In the genomic region with DNA sequence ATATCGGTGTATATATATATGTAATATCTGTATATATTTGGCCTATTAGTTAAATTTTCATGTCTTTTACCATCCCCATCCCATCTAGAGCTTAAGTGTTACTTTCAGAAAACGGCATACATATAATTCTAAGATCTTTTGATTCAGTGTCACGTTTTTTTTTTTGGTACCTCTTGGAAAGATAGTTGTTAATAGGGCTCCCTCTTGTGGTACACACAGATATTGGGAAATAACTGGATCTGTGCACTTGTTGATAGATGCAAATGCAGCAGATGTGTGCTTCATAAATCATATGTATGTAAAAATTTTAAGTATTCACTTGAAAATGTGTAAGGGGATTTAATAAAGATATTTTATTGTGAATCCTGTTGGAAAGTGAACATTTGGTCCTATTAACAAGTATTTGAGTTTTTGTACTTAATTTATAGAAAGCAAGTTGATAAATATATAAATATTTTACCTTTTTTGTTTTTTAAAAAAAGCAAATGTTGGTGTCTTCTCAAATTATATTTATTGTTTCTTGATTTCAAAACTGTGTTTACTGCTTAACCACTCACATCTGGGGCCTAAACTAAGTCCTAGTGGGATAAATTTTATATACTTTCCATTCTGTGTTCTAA, we compare ENCODE assay signal across 8 cellular contexts.
A peak's percentile ranks its signal among the peaks of the same experiment; 100 is the strongest.
DNase-seq lines count a peak whose midpoint lies in the region; ATAC-seq, FAIRE-seq and TF ChIP-seq lines count a peak whose summit lies in the region.

No MANE protein-coding gene starts in this region.

- DNase-seq in DMS 273 treated with DMSO at 0.1 percent for 48 hours (lab: John Stamatoyannopoulos, UW) (peak; percentile 9), NAMALWA (ENCODE audit: low spot score) (peak; percentile 89), RWPE2 (ENCODE audit: low spot score) (no peak), H1 (ENCODE audit: low read depth in 1 of 2, low spot score in 2 of 2) (no peak), mesenchymal stem cell (peak; percentile 84), middle frontal gyrus (ENCODE audit: extremely low spot score, low spot score) (no peak)
- no peak for DNase-seq in activated CD4-positive, alpha-beta memory T cell treated with anti-CD3 and anti-CD28 coated beads, Interleukin-2, amount 10 ng/mL, durations not matched to agents 7 days and 5 days

- H3K27me3 ChIP-seq in RWPE2 (ENCODE audit: insufficient read depth, poor library complexity, severe bottlenecking) (no peaks in the 10 kb centered on the region), H1 (replicated peaks in 1 of 4; ENCODE audit: control insufficient read depth in 3 of 4, extremely low read depth in 1 of 4, insufficient read depth in 3 of 4, low read length in 3 of 4) (no peaks in the 10 kb centered on the region), mesenchymal stem cell (ENCODE audit: control insufficient read depth in 1 of 2, insufficient read depth in 1 of 2, low read length in 2 of 2) (no peaks in the 10 kb centered on the region)

- H3K23ac ChIP-seq in H1 (ENCODE audit: insufficient read length) (no peak overlapping the region), mesenchymal stem cell (ENCODE audit: low read length in 2 of 2) (no peak overlapping the region)

- H3K56ac ChIP-seq in H1 (replicated peaks; ENCODE audit: insufficient read length, low read depth, low read length): no peak overlapping the region

- H3K4me1 ChIP-seq in RWPE2 (ENCODE audit: insufficient read depth, poor library complexity, severe bottlenecking) (no peaks in the 10 kb centered on the region), H1 (replicated peaks in 1 of 4; ENCODE audit: control insufficient read depth in 3 of 4, insufficient read depth in 4 of 4, low read length in 3 of 4) (no peaks in the 10 kb centered on the region), mesenchymal stem cell (ENCODE audit: control insufficient read depth, insufficient read depth, low read depth, low read length) (no peaks in the 10 kb centered on the region)

- H4K5ac ChIP-seq in H1 (ENCODE audit: insufficient read length, low read depth, low read length): no peak overlapping the region

- H2BK120ac ChIP-seq in H1 (replicated peaks; ENCODE audit: low read depth, low read length) (no peak overlapping the region), mesenchymal stem cell (ENCODE audit: low read depth, low read length) (no peak overlapping the region)

- H4K20me1 ChIP-seq in H1 (replicated peaks in 1 of 2; ENCODE audit: control insufficient read depth in 1 of 2, insufficient read depth in 2 of 2, low read length in 2 of 2): no peaks in the 10 kb centered on the region

- no peak overlapping the region for H3K4me2 ChIP-seq in H1 (ENCODE audit: insufficient read depth in 1 of 2, low read depth in 2 of 2, low read length in 2 of 2)
- H3K4me2 ChIP-seq in mesenchymal stem cell (ENCODE audit: low read length, poor library complexity, severe bottlenecking): no peak overlapping the region

- WGBS in H1 (ENCODE audit: extremely low coverage in 1 of 2, insufficient coverage in 1 of 2, insufficient read length in 1 of 2, insufficient replicate concordance in 2 of 2, low coverage in 1 of 2, low lambda C conversion rate in 2 of 2, missing lambda C conversion rate in 1 of 2), 2 experiments: 69% methylated on average over 3 of the region's 3 CpGs; no CpG with 5 or more reads in 1 of the 2 experiments
- 0% methylated on average over 1 of the region's 3 CpGs for WGBS in mesenchymal stem cell

- H3K79me2 ChIP-seq in H1 (ENCODE audit: control insufficient read depth in 1 of 2, insufficient read depth in 2 of 2, low read length in 2 of 2): no peaks in the 10 kb centered on the region

- H3K9ac ChIP-seq in H1 (replicated peaks in 1 of 4; ENCODE audit: extremely low read depth in 1 of 4, low read depth in 3 of 4, low read length in 3 of 4) (no peak overlapping the region), mesenchymal stem cell (ENCODE audit: low read length) (peak overlapping the region; percentile 43)

- H2AFZ ChIP-seq in H1 (ENCODE audit: low read length) (no peak overlapping the region), mesenchymal stem cell (ENCODE audit: low read depth, low read length) (no peak overlapping the region)

- H3K18ac ChIP-seq in H1 (ENCODE audit: extremely low read depth, low read length) (no peak overlapping the region), mesenchymal stem cell (ENCODE audit: low read depth in 1 of 2, low read length in 2 of 2) (no peak overlapping the region)

- H2BK15ac ChIP-seq in H1 (ENCODE audit: low read length) (no peak overlapping the region), mesenchymal stem cell (ENCODE audit: low read depth, poor library complexity, severe bottlenecking) (no peak overlapping the region)

- FAIRE-seq in H1 (lab: Jason Lieb, UNC): no peak

- H3K4me3 ChIP-seq in RWPE2 (ENCODE audit: severe bottlenecking): no peak overlapping the region
- no peak overlapping the region for H3K4me3 ChIP-seq in H1 (ENCODE audit: extremely low read depth in 1 of 4, insufficient read depth in 2 of 4, low read depth in 3 of 4, low read length in 4 of 4)
- no peak overlapping the region for H3K4me3 ChIP-seq in mesenchymal stem cell (ENCODE audit: insufficient read depth in 1 of 2, low read depth in 1 of 2, low read length in 2 of 2)

- no peak overlapping the region for H3K27ac Mint-ChIP-seq in activated CD4-positive, alpha-beta memory T cell treated with anti-CD3 and anti-CD28 coated beads, Interleukin-2, amount 10 ng/mL, durations not matched to agents 7 days and 5 days

- H3K9me3 ChIP-seq in RWPE2 (ENCODE audit: severe bottlenecking) (no peaks in the 10 kb centered on the region), H1 (ENCODE audit: insufficient read depth in 2 of 2, low read depth in 1 of 2, low read length in 1 of 2) (no peaks in the 10 kb centered on the region), mesenchymal stem cell (ENCODE audit: control insufficient read depth, low read length) (no peaks in the 10 kb centered on the region)

- no peak overlapping the region for H3K4me3 Mint-ChIP-seq in activated CD4-positive, alpha-beta memory T cell treated with anti-CD3 and anti-CD28 coated beads, Interleukin-2, amount 10 ng/mL, durations not matched to agents 7 days and 5 days

- no peak overlapping the region for H3K14ac ChIP-seq in H1 (ENCODE audit: insufficient read length)
- H3K14ac ChIP-seq in mesenchymal stem cell (ENCODE audit: low read length in 2 of 2): no peak overlapping the region

- no peaks in the 10 kb centered on the region for H3K79me1 ChIP-seq in H1 (ENCODE audit: low read depth, low read length)
- peaks cover 13% of the 10 kb centered on the region for H3K79me1 ChIP-seq in mesenchymal stem cell (replicated peaks; ENCODE audit: low read length, poor library complexity, severe bottlenecking)

- POLR2A ChIA-PET in H1 (lab: Charles Lee; ENCODE audit: partially characterized antibody): no interaction called here
- POLR2A ChIA-PET in activated CD4-positive, alpha-beta memory T cell treated with anti-CD3 and anti-CD28 coated beads, Interleukin-2, amount 10 ng/mL, durations not matched to agents 7 days and 5 days (lab: Charles Lee): no interaction called here

- H3K27me3 Mint-ChIP-seq in activated CD4-positive, alpha-beta memory T cell treated with anti-CD3 and anti-CD28 coated beads, Interleukin-2, amount 10 ng/mL, durations not matched to agents 7 days and 5 days: no peaks in the 10 kb centered on the region

- ATAC-seq in GM21526 (IDR thresholded peaks at IDR 0.05; ENCODE audit: low FRiP score, unreplicated experiment) (peak; percentile 73), RWPE2 (ENCODE audit: low read depth) (peak; percentile 56; the same call in 2 of the 3 replicates)

- H3K23me2 ChIP-seq in H1 (ENCODE audit: low read depth, low read length): no peaks in the 10 kb centered on the region

- H3K4ac ChIP-seq in H1 (replicated peaks; ENCODE audit: insufficient read length, low read depth, low read length) (no peak overlapping the region), mesenchymal stem cell (ENCODE audit: low read depth in 1 of 2, low read length in 2 of 2) (no peak overlapping the region)

- H3K9me3 Mint-ChIP-seq in activated CD4-positive, alpha-beta memory T cell treated with anti-CD3 and anti-CD28 coated beads, Interleukin-2, amount 10 ng/mL, durations not matched to agents 7 days and 5 days: no peaks in the 10 kb centered on the region

- H2BK5ac ChIP-seq in H1 (ENCODE audit: low read depth, low read length) (no peak overlapping the region), mesenchymal stem cell (ENCODE audit: low read depth, low read length, poor library complexity, severe bottlenecking) (no peak overlapping the region)

- H3K36me3 ChIP-seq in RWPE2 (ENCODE audit: low read depth): peaks cover 46% of the 10 kb centered on the region
- H3K36me3 ChIP-seq in H1 (ENCODE audit: control insufficient read depth in 2 of 4, insufficient read depth in 4 of 4, low read length in 3 of 4): peaks cover 0 to 3% (median 0%) of the 10 kb centered on the region in 4 experiments; a peak in 2 of 8 replicates
- H3K36me3 ChIP-seq in mesenchymal stem cell (ENCODE audit: control insufficient read depth in 1 of 2, insufficient read depth in 2 of 2, low read depth in 1 of 2, low read length in 2 of 2): peaks cover 12 to 78% of the 10 kb centered on the region in 2 experiments

- H3K4me1 Mint-ChIP-seq in activated CD4-positive, alpha-beta memory T cell treated with anti-CD3 and anti-CD28 coated beads, Interleukin-2, amount 10 ng/mL, durations not matched to agents 7 days and 5 days: peaks cover 3% of the 10 kb centered on the region

- no peak overlapping the region for H4K8ac ChIP-seq in H1 (ENCODE audit: extremely low read depth, insufficient read depth, low read length)
- no peak overlapping the region for H4K8ac ChIP-seq in mesenchymal stem cell (ENCODE audit: low read length)

- TF ChIP-seq CTCF in RWPE2 (IDR thresholded peaks at IDR 0.05; ENCODE audit: poor library complexity, severe bottlenecking): peak; percentile 92
- TF ChIP-seq CTCF in H1 (IDR thresholded peaks at IDR 0.05; ENCODE audit: control extremely low read depth in 1 of 3, insufficient read depth in 1 of 3, low read depth in 1 of 3, low read length in 3 of 3): peak in 2 of 3 experiments; percentile 50 to 60; a peak in 2 of 4 replicates

- H3K36me3 Mint-ChIP-seq in activated CD4-positive, alpha-beta memory T cell treated with anti-CD3 and anti-CD28 coated beads, Interleukin-2, amount 10 ng/mL, durations not matched to agents 7 days and 5 days (ENCODE audit: low read depth): peaks cover 3% of the 10 kb centered on the region

- H2BK20ac ChIP-seq in H1 (ENCODE audit: low read length): no peak overlapping the region

- no peak for TF ChIP-seq POLR2A in H1 (IDR thresholded peaks at IDR 0.05; ENCODE audit: control extremely low read depth in 1 of 2, low read depth in 2 of 2, low read length in 2 of 2)

- no peak for TF ChIP-seq EP300 in H1 (IDR thresholded peaks at IDR 0.05; ENCODE audit: borderline replicate concordance in 1 of 2, low read depth in 2 of 2, low read length in 2 of 2)

- CTCF ChIA-PET in H1 (lab: Charles Lee; ENCODE audit: partially characterized antibody): interaction anchor here (0.6 to 3.2 kb wide), 19 partner anchors 9 to 1020 kb away, joined by 3 to 24 read pairs (median 3); no protein-coding TSS in a partner anchor
- CTCF ChIA-PET in activated CD4-positive, alpha-beta memory T cell treated with anti-CD3 and anti-CD28 coated beads, Interleukin-2, amount 10 ng/mL, durations not matched to agents 7 days and 5 days (lab: Charles Lee): interaction anchor here (0.9 to 2.2 kb wide), 4 partner anchors 10 to 252 kb away, joined by 3 to 20 read pairs (median 6); no protein-coding TSS in a partner anchor

- peak; percentile 79 for TF ChIP-seq RAD21 in H1 (IDR thresholded peaks at IDR 0.05 in 1 of 2, conservative IDR thresholded peaks at IDR 0.05 in 1 of 2; ENCODE audit: low read depth in 2 of 2, low read length in 2 of 2)

- no peak overlapping the region for H2BK12ac ChIP-seq in H1 (ENCODE audit: low read depth, low read length)
- H2BK12ac ChIP-seq in mesenchymal stem cell (ENCODE audit: low read length in 2 of 2): no peak overlapping the region

- H2AK5ac ChIP-seq in H1 (ENCODE audit: low read depth, low read length) (no peak overlapping the region), mesenchymal stem cell (ENCODE audit: low read length, severe bottlenecking) (no peak overlapping the region)

- H3K27ac ChIP-seq in RWPE2 (ENCODE audit: poor library complexity, severe bottlenecking) (no peak overlapping the region), H1 (ENCODE audit: low read depth, low read length) (no peak overlapping the region), mesenchymal stem cell (ENCODE audit: low read length, poor library complexity, severe bottlenecking) (no peak overlapping the region)

- no peak overlapping the region for H4K91ac ChIP-seq in H1 (replicated peaks; ENCODE audit: insufficient read length, low read length)
- no peak overlapping the region for H4K91ac ChIP-seq in mesenchymal stem cell (ENCODE audit: low read length)

Comparison
In these comparisons a context has a peak if more than half of its experiments do, and no peak if none do; other contexts are left out.
1. DNase-seq: peak in DMS 273 treated with DMSO at 0.1 percent for 48 hours (single experiment), NAMALWA (single experiment) and mesenchymal stem cell (single experiment); none in RWPE2 (single experiment), H1 (0 of 2), activated CD4-positive, alpha-beta memory T cell treated with anti-CD3 and anti-CD28 coated beads, Interleukin-2, amount 10 ng/mL, durations not matched to agents 7 days and 5 days (single experiment) and middle frontal gyrus (single experiment).